Comparison of ENCODE assay signal across 3 cellular contexts in the genomic region with DNA sequence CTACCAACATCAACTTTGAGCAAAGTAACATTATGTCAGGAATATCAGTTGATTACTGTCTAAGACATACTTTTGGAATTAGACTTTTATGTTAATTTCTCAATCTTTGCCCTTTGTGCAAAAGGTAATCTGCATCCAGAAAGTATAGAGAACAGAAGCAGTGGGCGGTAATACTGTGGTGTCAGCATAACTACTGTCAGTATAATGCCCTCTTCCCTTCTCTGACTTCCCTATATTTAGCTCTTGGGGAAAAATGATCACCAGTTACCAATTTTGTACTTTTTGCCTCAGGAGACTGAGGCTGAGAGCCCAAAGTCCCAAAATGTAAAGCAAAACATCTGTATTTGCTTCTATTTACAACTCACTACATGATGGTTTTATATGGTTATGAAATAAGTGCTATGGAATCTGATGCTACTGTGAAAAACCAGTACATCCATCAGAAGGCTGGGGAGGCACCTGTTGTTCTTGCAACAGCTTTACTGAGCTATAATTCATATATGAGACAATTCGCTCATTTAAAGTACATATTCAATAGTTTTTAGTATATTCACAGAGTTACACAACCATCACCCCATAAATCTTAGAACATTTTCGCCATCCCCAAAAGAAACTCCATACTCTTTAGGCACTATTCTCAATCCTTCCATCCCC.
TF ChIP-seq lines count a peak whose summit lies in the region.

No MANE protein-coding gene starts in this region.

TF ChIP-seq in A549, 52 proteins besides CTCF, POLR2A, EP300 and RAD21:
- TF ChIP-seq MAFK (IDR thresholded peaks at IDR 0.05; ENCODE audit: partially characterized antibody) = peak; percentile 68
- TF ChIP-seq FOSL2 (IDR thresholded peaks at IDR 0.05) = no peak
- no peak for TF ChIP-seq FOSL2 (CRISPR knock-in tag; IDR thresholded peaks at IDR 0.05)
- no peak for TF ChIP-seq KDM5A (IDR thresholded peaks at IDR 0.05)

TF ChIP-seq in IMR-90, 13 proteins besides CTCF, POLR2A, EP300 and RAD21:
- peak; percentile 57 for TF ChIP-seq MAFK (IDR thresholded peaks at IDR 0.05; ENCODE audit: low read depth, low read length)
- TF ChIP-seq MXI1 (IDR thresholded peaks at IDR 0.05; ENCODE audit: borderline replicate concordance, low read depth, low read length) = no peak
- TF ChIP-seq BHLHE40 (IDR thresholded peaks at IDR 0.05; ENCODE audit: low read depth, low read length) = no peak

TF ChIP-seq in GM12878, 131 proteins besides CTCF, POLR2A, EP300 and RAD21:
- TF ChIP-seq, protein P1, sequence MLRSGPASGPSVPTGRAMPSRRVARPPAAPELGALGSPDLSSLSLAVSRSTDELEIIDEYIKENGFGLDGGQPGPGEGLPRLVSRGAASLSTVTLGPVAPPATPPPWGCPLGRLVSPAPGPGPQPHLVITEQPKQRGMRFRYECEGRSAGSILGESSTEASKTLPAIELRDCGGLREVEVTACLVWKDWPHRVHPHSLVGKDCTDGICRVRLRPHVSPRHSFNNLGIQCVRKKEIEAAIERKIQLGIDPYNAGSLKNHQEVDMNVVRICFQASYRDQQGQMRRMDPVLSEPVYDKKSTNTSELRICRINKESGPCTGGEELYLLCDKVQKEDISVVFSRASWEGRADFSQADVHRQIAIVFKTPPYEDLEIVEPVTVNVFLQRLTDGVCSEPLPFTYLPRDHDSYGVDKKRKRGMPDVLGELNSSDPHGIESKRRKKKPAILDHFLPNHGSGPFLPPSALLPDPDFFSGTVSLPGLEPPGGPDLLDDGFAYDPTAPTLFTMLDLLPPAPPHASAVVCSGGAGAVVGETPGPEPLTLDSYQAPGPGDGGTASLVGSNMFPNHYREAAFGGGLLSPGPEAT (IDR thresholded peaks at IDR 0.05; ENCODE audit: low read depth) = no peak
- TF ChIP-seq POLR2AphosphoS5 (IDR thresholded peaks at IDR 0.05; ENCODE audit: low read length) = no peak
- no peak for TF ChIP-seq ASH2L (IDR thresholded peaks at IDR 0.05; ENCODE audit: borderline replicate concordance, low read depth)
- no peak for TF ChIP-seq SPI1 (IDR thresholded peaks at IDR 0.05; ENCODE audit: borderline replicate concordance, insufficient read depth, low read depth, low read length)
- TF ChIP-seq FOXM1 (IDR thresholded peaks at IDR 0.05; ENCODE audit: low read depth, low read length) = no peak
- no peak for TF ChIP-seq RB1 (IDR thresholded peaks at IDR 0.05; ENCODE audit: borderline replicate concordance)
- TF ChIP-seq, protein P2, sequence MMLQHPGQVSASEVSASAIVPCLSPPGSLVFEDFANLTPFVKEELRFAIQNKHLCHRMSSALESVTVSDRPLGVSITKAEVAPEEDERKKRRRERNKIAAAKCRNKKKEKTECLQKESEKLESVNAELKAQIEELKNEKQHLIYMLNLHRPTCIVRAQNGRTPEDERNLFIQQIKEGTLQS (IDR thresholded peaks at IDR 0.05; ENCODE audit: borderline replicate concordance, extremely low read depth, low read depth, low read length) = no peak
- TF ChIP-seq, protein P3, sequence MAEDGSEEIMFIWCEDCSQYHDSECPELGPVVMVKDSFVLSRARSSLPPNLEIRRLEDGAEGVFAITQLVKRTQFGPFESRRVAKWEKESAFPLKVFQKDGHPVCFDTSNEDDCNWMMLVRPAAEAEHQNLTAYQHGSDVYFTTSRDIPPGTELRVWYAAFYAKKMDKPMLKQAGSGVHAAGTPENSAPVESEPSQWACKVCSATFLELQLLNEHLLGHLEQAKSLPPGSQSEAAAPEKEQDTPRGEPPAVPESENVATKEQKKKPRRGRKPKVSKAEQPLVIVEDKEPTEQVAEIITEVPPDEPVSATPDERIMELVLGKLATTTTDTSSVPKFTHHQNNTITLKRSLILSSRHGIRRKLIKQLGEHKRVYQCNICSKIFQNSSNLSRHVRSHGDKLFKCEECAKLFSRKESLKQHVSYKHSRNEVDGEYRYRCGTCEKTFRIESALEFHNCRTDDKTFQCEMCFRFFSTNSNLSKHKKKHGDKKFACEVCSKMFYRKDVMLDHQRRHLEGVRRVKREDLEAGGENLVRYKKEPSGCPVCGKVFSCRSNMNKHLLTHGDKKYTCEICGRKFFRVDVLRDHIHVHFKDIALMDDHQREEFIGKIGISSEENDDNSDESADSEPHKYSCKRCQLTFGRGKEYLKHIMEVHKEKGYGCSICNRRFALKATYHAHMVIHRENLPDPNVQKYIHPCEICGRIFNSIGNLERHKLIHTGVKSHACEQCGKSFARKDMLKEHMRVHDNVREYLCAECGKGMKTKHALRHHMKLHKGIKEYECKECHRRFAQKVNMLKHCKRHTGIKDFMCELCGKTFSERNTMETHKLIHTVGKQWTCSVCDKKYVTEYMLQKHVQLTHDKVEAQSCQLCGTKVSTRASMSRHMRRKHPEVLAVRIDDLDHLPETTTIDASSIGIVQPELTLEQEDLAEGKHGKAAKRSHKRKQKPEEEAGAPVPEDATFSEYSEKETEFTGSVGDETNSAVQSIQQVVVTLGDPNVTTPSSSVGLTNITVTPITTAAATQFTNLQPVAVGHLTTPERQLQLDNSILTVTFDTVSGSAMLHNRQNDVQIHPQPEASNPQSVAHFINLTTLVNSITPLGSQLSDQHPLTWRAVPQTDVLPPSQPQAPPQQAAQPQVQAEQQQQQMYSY (CRISPR knock-in tag; IDR thresholded peaks at IDR 0.05) = no peak
